In genomic region chr10:15325243-15326002, GRCh38 we compare ENCODE assay signal across 1 cellular context.
TF ChIP-seq lines count a peak whose summit lies in the region.

No MANE protein-coding gene starts in this region.

TF ChIP-seq in GM23338, 12 proteins besides CTCF, POLR2A, EP300 and RAD21:
- TF ChIP-seq, protein P1, sequence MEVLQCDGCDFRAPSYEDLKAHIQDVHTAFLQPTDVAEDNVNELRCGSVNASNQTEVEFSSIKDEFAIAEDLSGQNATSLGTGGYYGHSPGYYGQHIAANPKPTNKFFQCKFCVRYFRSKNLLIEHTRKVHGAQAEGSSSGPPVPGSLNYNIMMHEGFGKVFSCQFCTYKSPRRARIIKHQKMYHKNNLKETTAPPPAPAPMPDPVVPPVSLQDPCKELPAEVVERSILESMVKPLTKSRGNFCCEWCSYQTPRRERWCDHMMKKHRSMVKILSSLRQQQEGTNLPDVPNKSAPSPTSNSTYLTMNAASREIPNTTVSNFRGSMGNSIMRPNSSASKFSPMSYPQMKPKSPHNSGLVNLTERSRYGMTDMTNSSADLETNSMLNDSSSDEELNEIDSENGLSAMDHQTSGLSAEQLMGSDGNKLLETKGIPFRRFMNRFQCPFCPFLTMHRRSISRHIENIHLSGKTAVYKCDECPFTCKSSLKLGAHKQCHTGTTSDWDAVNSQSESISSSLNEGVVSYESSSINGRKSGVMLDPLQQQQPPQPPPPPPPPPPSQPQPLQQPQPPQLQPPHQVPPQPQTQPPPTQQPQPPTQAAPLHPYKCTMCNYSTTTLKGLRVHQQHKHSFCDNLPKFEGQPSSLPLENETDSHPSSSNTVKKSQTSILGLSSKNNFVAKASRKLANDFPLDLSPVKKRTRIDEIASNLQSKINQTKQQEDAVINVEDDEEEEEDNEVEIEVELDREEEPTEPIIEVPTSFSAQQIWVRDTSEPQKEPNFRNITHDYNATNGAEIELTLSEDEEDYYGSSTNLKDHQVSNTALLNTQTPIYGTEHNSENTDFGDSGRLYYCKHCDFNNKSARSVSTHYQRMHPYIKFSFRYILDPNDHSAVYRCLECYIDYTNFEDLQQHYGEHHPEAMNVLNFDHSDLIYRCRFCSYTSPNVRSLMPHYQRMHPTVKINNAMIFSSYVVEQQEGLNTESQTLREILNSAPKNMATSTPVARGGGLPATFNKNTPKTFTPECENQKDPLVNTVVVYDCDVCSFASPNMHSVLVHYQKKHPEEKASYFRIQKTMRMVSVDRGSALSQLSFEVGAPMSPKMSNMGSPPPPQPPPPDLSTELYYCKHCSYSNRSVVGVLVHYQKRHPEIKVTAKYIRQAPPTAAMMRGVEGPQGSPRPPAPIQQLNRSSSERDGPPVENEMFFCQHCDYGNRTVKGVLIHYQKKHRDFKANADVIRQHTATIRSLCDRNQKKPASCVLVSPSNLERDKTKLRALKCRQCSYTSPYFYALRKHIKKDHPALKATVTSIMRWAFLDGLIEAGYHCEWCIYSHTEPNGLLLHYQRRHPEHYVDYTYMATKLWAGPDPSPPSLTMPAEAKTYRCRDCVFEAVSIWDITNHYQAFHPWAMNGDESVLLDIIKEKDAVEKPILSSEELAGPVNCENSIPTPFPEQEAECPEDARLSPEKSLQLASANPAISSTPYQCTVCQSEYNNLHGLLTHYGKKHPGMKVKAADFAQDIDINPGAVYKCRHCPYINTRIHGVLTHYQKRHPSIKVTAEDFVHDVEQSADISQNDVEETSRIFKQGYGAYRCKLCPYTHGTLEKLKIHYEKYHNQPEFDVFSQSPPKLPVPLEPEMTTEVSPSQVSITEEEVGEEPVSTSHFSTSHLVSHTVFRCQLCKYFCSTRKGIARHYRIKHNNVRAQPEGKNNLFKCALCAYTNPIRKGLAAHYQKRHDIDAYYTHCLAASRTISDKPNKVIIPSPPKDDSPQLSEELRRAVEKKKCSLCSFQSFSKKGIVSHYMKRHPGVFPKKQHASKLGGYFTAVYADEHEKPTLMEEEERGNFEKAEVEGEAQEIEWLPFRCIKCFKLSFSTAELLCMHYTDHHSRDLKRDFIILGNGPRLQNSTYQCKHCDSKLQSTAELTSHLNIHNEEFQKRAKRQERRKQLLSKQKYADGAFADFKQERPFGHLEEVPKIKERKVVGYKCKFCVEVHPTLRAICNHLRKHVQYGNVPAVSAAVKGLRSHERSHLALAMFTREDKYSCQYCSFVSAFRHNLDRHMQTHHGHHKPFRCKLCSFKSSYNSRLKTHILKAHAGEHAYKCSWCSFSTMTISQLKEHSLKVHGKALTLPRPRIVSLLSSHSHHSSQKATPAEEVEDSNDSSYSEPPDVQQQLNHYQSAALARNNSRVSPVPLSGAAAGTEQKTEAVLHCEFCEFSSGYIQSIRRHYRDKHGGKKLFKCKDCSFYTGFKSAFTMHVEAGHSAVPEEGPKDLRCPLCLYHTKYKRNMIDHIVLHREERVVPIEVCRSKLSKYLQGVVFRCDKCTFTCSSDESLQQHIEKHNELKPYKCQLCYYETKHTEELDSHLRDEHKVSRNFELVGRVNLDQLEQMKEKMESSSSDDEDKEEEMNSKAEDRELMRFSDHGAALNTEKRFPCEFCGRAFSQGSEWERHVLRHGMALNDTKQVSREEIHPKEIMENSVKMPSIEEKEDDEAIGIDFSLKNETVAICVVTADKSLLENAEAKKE (CRISPR knock-in tag; IDR thresholded peaks at IDR 0.05) = no peak
- TF ChIP-seq EZH2 (IDR thresholded peaks at IDR 0.05; ENCODE audit: low read depth, unreplicated experiment) (no peak), EZH2phosphoT487 (IDR thresholded peaks at IDR 0.05; ENCODE audit: unreplicated experiment) (no peak), CREB1 (CRISPR knock-in tag; IDR thresholded peaks at IDR 0.05; ENCODE audit: low read depth) (no peak)
